In genomic region chr21:29254550-29254949, GRCh38 we compare ENCODE assay signal across 4 cellular contexts.
TF ChIP-seq lines count a peak whose summit lies in the region.

No MANE protein-coding gene starts in this region.

TF ChIP-seq in SK-N-SH treated with all-trans-retinoic acid at 6 μM for 48 hours, 23 proteins besides CTCF, POLR2A, EP300 and RAD21 (continued from another document):
- peak; percentile 95 for TF ChIP-seq ZNF8 (CRISPR knock-in tag; IDR thresholded peaks at IDR 0.05)
- TF ChIP-seq GLIS3 (CRISPR knock-in tag; IDR thresholded peaks at IDR 0.05) = no peak
- TF ChIP-seq ZNF565 (CRISPR knock-in tag; conservative IDR thresholded peaks at IDR 0.05; ENCODE audit: low read depth) = no peak
- no peak for TF ChIP-seq PATZ1 (CRISPR knock-in tag; IDR thresholded peaks at IDR 0.05; ENCODE audit: borderline replicate concordance)
- no peak for TF ChIP-seq PPARA (CRISPR knock-in tag; IDR thresholded peaks at IDR 0.05; ENCODE audit: borderline replicate concordance)
- TF ChIP-seq RARB (CRISPR knock-in tag; IDR thresholded peaks at IDR 0.05) = no peak

TF ChIP-seq in SK-N-SH, 30 proteins besides CTCF, POLR2A, EP300 and RAD21:
- TF ChIP-seq ZBTB33 (IDR thresholded peaks at IDR 0.05; ENCODE audit: borderline replicate concordance, low read depth) = no peak
- TF ChIP-seq IRF3 (IDR thresholded peaks at IDR 0.05; ENCODE audit: low read depth, low read length) = no peak
- no peak for TF ChIP-seq FOXM1 (IDR thresholded peaks at IDR 0.05; ENCODE audit: low read depth)
- no peak for TF ChIP-seq RFX5 (IDR thresholded peaks at IDR 0.05; ENCODE audit: low read length)
- no peak for TF ChIP-seq ELF1 (IDR thresholded peaks at IDR 0.05)
- TF ChIP-seq NRF1 (IDR thresholded peaks at IDR 0.05; ENCODE audit: low read depth, low read length) = no peak
- TF ChIP-seq RXRA (IDR thresholded peaks at IDR 0.05; ENCODE audit: borderline replicate concordance, low read depth) = no peak
- no peak for TF ChIP-seq POLR2AphosphoS5 (IDR thresholded peaks at IDR 0.05; ENCODE audit: low read depth, low read length)
- TF ChIP-seq MEF2A (IDR thresholded peaks at IDR 0.05; ENCODE audit: borderline replicate concordance, low read depth) = no peak
- TF ChIP-seq PBX3 (IDR thresholded peaks at IDR 0.05) = no peak
- TF ChIP-seq MAX (IDR thresholded peaks at IDR 0.05; ENCODE audit: low read depth) = no peak
- no peak for TF ChIP-seq EZH2phosphoT487 (IDR thresholded peaks at IDR 0.05; ENCODE audit: borderline replicate concordance, low read depth)
- no peak for TF ChIP-seq FOSL2 (IDR thresholded peaks at IDR 0.05; ENCODE audit: borderline replicate concordance, low read depth)
TF ChIP-seq in SK-N-SH: peak in this region for 0.

TF ChIP-seq in HEK293, 187 proteins besides CTCF, POLR2A, EP300 and RAD21 (continued from another document):
- TF ChIP-seq ZSCAN5A (tag by site-specific recombination; IDR thresholded peaks at IDR 0.05) = 0 out of 2 replicates have a peak, but pooled peaks have one; percentile 41
TF ChIP-seq in HEK293: peak in this region for 2.

TF ChIP-seq in K562, 482 proteins besides CTCF, POLR2A, EP300 and RAD21:
- no peak for TF ChIP-seq TSHZ1 (CRISPR knock-in tag; IDR thresholded peaks at IDR 0.05)
- TF ChIP-seq ZNF146 (CRISPR knock-in tag; IDR thresholded peaks at IDR 0.05; ENCODE audit: unreplicated experiment) = peak; percentile 20
TF ChIP-seq in K562: peak in this region for 1.
